In genomic region chr19:1037553-1038115, GRCh38 we compare ENCODE assay signal across 2 cellular contexts.
TF ChIP-seq lines count a peak whose summit lies in the region.

No MANE protein-coding gene starts in this region.

TF ChIP-seq in HCT116, 20 proteins besides CTCF, POLR2A, EP300 and RAD21:
- TF ChIP-seq ZNF274 (IDR thresholded peaks at IDR 0.05; ENCODE audit: low read depth, low read length) (no peak), EZH2phosphoT487 (IDR thresholded peaks at IDR 0.05; ENCODE audit: borderline replicate concordance) (no peak)
TF ChIP-seq in HCT116: peak in this region for 0.

TF ChIP-seq in GM23338, 12 proteins besides CTCF, POLR2A, EP300 and RAD21:
- no peak for TF ChIP-seq ZNF114 (CRISPR knock-in tag; IDR thresholded peaks at IDR 0.05)
- TF ChIP-seq CREB1 (CRISPR knock-in tag; IDR thresholded peaks at IDR 0.05; ENCODE audit: low read depth): no peak
- TF ChIP-seq ZNF331 (CRISPR knock-in tag; IDR thresholded peaks at IDR 0.05; ENCODE audit: low read depth): no peak
- TF ChIP-seq JUNB (IDR thresholded peaks at IDR 0.05; ENCODE audit: unreplicated experiment): no peak
- TF ChIP-seq EZH2phosphoT487 (IDR thresholded peaks at IDR 0.05; ENCODE audit: unreplicated experiment): no peak
- TF ChIP-seq EZH2 (IDR thresholded peaks at IDR 0.05; ENCODE audit: low read depth, unreplicated experiment): no peak
- TF ChIP-seq POLR2AphosphoS5 (IDR thresholded peaks at IDR 0.05; ENCODE audit: low read depth): no peak
- TF ChIP-seq REST (IDR thresholded peaks at IDR 0.05; ENCODE audit: unreplicated experiment): no peak
- no peak for TF ChIP-seq NANOG (IDR thresholded peaks at IDR 0.05; ENCODE audit: borderline replicate concordance)
- TF ChIP-seq ZNF462 (CRISPR knock-in tag; IDR thresholded peaks at IDR 0.05): no peak
- TF ChIP-seq ETS1 (IDR thresholded peaks at IDR 0.05): no peak
- no peak for TF ChIP-seq STAT1 (IDR thresholded peaks at IDR 0.05; ENCODE audit: unreplicated experiment)
TF ChIP-seq in GM23338: peak in this region for 0.
